1 cellular context compared by ENCODE assay signal in the genomic region with DNA sequence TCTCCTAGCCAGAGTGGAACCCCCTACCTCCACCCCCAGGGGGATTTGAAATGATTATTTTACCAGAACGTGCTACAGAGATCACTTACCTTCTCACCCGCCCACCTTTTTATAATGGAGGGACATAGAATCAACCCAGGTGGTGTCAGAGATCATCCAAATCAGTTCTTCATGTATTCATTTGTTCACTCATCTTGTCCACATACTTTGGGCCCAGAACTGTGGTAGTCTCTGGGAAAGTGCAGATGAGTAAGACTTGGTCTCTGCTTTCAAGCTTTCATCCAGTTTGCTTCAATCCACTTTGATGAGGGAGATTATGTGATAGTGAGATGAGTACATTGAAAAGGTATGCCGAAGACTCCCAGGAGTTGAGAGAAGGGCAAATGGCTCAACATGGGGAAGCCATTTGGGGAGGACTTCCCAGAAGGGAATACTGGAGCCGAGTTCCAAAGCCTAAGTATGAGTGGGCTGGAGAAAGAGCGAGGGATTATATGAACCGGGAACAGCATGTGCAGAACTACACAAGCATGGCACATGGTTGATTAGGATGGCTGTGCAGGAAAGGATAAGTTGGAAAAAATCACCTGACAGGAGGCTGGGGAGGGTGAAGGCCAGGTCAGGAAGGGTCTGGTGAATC.
TF ChIP-seq lines count a peak whose summit lies in the region.

No MANE protein-coding gene starts in this region.

TF ChIP-seq in GM23338, 12 proteins besides CTCF, POLR2A, EP300 and RAD21 (continued from another document):
- TF ChIP-seq EZH2 (IDR thresholded peaks at IDR 0.05; ENCODE audit: low read depth, unreplicated experiment) (no peak), POLR2AphosphoS5 (IDR thresholded peaks at IDR 0.05; ENCODE audit: low read depth) (no peak)
- TF ChIP-seq, protein P1, sequence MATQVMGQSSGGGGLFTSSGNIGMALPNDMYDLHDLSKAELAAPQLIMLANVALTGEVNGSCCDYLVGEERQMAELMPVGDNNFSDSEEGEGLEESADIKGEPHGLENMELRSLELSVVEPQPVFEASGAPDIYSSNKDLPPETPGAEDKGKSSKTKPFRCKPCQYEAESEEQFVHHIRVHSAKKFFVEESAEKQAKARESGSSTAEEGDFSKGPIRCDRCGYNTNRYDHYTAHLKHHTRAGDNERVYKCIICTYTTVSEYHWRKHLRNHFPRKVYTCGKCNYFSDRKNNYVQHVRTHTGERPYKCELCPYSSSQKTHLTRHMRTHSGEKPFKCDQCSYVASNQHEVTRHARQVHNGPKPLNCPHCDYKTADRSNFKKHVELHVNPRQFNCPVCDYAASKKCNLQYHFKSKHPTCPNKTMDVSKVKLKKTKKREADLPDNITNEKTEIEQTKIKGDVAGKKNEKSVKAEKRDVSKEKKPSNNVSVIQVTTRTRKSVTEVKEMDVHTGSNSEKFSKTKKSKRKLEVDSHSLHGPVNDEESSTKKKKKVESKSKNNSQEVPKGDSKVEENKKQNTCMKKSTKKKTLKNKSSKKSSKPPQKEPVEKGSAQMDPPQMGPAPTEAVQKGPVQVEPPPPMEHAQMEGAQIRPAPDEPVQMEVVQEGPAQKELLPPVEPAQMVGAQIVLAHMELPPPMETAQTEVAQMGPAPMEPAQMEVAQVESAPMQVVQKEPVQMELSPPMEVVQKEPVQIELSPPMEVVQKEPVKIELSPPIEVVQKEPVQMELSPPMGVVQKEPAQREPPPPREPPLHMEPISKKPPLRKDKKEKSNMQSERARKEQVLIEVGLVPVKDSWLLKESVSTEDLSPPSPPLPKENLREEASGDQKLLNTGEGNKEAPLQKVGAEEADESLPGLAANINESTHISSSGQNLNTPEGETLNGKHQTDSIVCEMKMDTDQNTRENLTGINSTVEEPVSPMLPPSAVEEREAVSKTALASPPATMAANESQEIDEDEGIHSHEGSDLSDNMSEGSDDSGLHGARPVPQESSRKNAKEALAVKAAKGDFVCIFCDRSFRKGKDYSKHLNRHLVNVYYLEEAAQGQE (IDR thresholded peaks at IDR 0.05; ENCODE audit: unreplicated experiment), result no peak
